Comparison of ENCODE assay signal across 8 cellular contexts in genomic region chr1:204207136-204207616, GRCh38. TPM values are rescaled to one million over a fixed set of nuclear protein-coding genes. Genes with fewer than 3 reads are reported as not detected.
DNase-seq lines count a peak whose midpoint lies in the region; ATAC-seq and TF ChIP-seq lines count a peak whose summit lies in the region.

No MANE protein-coding gene starts in this region.

- no peaks in the 10 kb centered on the region for H3K9me3 Mint-ChIP-seq in activated naive CD4-positive, alpha-beta T cell treated with anti-CD3 and anti-CD28 coated beads for 36 hours

- no peak for ATAC-seq in HG02885 (IDR thresholded peaks at IDR 0.05; ENCODE audit: poor library complexity, unreplicated experiment)

- TF ChIP-seq CTCF in GM12864 (IDR thresholded peaks at IDR 0.05; ENCODE audit: low read depth, low read length, missing control alignments) (peak; percentile 92), retinal pigment epithelial cell (conservative IDR thresholded peaks at IDR 0.05; ENCODE audit: low read depth, low read length) (peak; percentile 97)

- no peak overlapping the region for H3K4me3 Mint-ChIP-seq in activated naive CD4-positive, alpha-beta T cell treated with anti-CD3 and anti-CD28 coated beads for 36 hours

- no peak overlapping the region for H3K27ac Mint-ChIP-seq in activated naive CD4-positive, alpha-beta T cell treated with anti-CD3 and anti-CD28 coated beads for 36 hours

- no peaks in the 10 kb centered on the region for H3K36me3 Mint-ChIP-seq in activated naive CD4-positive, alpha-beta T cell treated with anti-CD3 and anti-CD28 coated beads for 36 hours (ENCODE audit: low read depth)

- H3K27me3 Mint-ChIP-seq in activated naive CD4-positive, alpha-beta T cell treated with anti-CD3 and anti-CD28 coated beads for 36 hours (ENCODE audit: low read depth): peaks cover 15% of the 10 kb centered on the region

- H3K4me3 ChIP-seq in GM12864 (ENCODE audit: low read depth, low read length) (no peak overlapping the region), retinal pigment epithelial cell (ENCODE audit: low read length) (no peak overlapping the region)
- H3K4me3 ChIP-seq in Jurkat, Clone E6-1 (ENCODE audit: low read length): no peak overlapping the region

- CTCF ChIA-PET in activated naive CD4-positive, alpha-beta T cell treated with anti-CD3 and anti-CD28 coated beads for 36 hours (lab: Charles Lee): interaction anchor here (0.5 to 5.2 kb wide), 42 partner anchors 9 to 372 kb away, joined by 3 to 89 read pairs (median 5); partner anchors contain the start of genes PLEKHA6, REN and SNRPE

- DNase-seq in GM12864 (ENCODE audit: low read depth) (no peak), SKM-1 (lab: John Stamatoyannopoulos, UW; ENCODE audit: unreplicated experiment) (peak; percentile 31), cardiac septum (ENCODE audit: low spot score) (peak; percentile 85), retinal pigment epithelial cell (ENCODE audit: low read depth) (no peak), GF-D8 (lab: John Stamatoyannopoulos, UW) (no peak)
- peak; percentile 25 for DNase-seq in Jurkat, Clone E6-1 (ENCODE audit: low read depth, low spot score)
- DNase-seq in activated naive CD4-positive, alpha-beta T cell treated with anti-CD3 and anti-CD28 coated beads for 36 hours: peak; percentile 83

- peaks cover 11% of the 10 kb centered on the region for H3K4me1 Mint-ChIP-seq in activated naive CD4-positive, alpha-beta T cell treated with anti-CD3 and anti-CD28 coated beads for 36 hours (ENCODE audit: low read depth)

- intact Hi-C loops in activated naive CD4-positive, alpha-beta T cell treated with anti-CD3 and anti-CD28 coated beads for 36 hours (cut with micrococcal nuclease): loop anchor here (1.0 kb wide), 3 partner anchors 45 to 346 kb away; partner anchors contain the start of gene SNRPE
- intact Hi-C loops in cardiac septum (cut with DNase I): loop anchor here (2.0 kb wide), 1 partner anchor 346 kb away; the partner anchor contains the start of gene SNRPE

RNA-seq across cellular contexts. Expression of gene GOLT1A, which starts 6.6 kb away (rescaled TPM):
- polyA plus RNA-seq in Jurkat, Clone E6-1 (2012; ENCODE audit: insufficient read depth, insufficient read length): not detected
- not detected for total RNA-seq in activated naive CD4-positive, alpha-beta T cell treated with anti-CD3 and anti-CD28 coated beads for 36 hours
- not detected for total RNA-seq in cardiac septum

RNA-seq across cellular contexts. Expression of gene KISS1, which starts 10.9 kb away (rescaled TPM):
- not detected for polyA plus RNA-seq in Jurkat, Clone E6-1 (2012; ENCODE audit: insufficient read depth, insufficient read length)
- not detected for total RNA-seq in activated naive CD4-positive, alpha-beta T cell treated with anti-CD3 and anti-CD28 coated beads for 36 hours
- not detected for total RNA-seq in cardiac septum

RNA-seq across cellular contexts. Expression of gene REN, which starts 41.0 kb away (rescaled TPM):
- polyA plus RNA-seq in Jurkat, Clone E6-1 (2012; ENCODE audit: insufficient read depth, insufficient read length): not detected
- total RNA-seq in activated naive CD4-positive, alpha-beta T cell treated with anti-CD3 and anti-CD28 coated beads for 36 hours: not detected
- not detected for total RNA-seq in cardiac septum

RNA-seq across cellular contexts. Expression of gene ETNK2, which starts 55.3 kb away (rescaled TPM):
- polyA plus RNA-seq in Jurkat, Clone E6-1 (2012; ENCODE audit: insufficient read depth, insufficient read length): 14.3 TPM
- total RNA-seq in activated naive CD4-positive, alpha-beta T cell treated with anti-CD3 and anti-CD28 coated beads for 36 hours: under 1 TPM; 0.77 to 0.93 TPM
- total RNA-seq in cardiac septum: 1.9 TPM

Comparison
In these comparisons a context has a peak if more than half of its experiments do, and no peak if none do; other contexts are left out.
1. DNase-seq: peak in Jurkat, Clone E6-1 (single experiment), SKM-1 (single experiment), activated naive CD4-positive, alpha-beta T cell treated with anti-CD3 and anti-CD28 coated beads for 36 hours (single experiment) and cardiac septum (single experiment); none in GM12864 (single experiment), retinal pigment epithelial cell (single experiment) and GF-D8 (single experiment).